ENCODE assay signal across 8 cellular contexts in genomic region chr14:71320107-71320733, GRCh38. TPM values are rescaled to one million over a fixed set of nuclear protein-coding genes. Genes with fewer than 3 reads are reported as not detected.
DNase-seq lines count a peak whose midpoint lies in the region; ATAC-seq lines count a peak whose summit lies in the region.

SIPA1L1 (plus strand) TSS chr14:71320476.

- H3K27ac ChIP-seq in CD8-positive, alpha-beta memory T cell (ENCODE audit: low read depth, low read length), result peak within 1 kb of the TSS; percentile 84

- peak; percentile 73 for ATAC-seq in GM19468 (IDR thresholded peaks at IDR 0.05; ENCODE audit: extremely low read depth, unreplicated experiment)

- peak within 1 kb of the TSS; percentile 94 to 99 (median 98) for H3K27ac Mint-ChIP-seq in CD8-positive, alpha-beta memory T cell

- H3K4me1 ChIP-seq in CD8-positive, alpha-beta memory T cell (ENCODE audit: insufficient read depth, low read length), result peaks cover 35% of the 10 kb centered on the region

- H3K4me1 Mint-ChIP-seq in CD8-positive, alpha-beta memory T cell, result peaks cover 42 to 50% (median 48%) of the 10 kb centered on the region in 3 donors

- H3K4me3 ChIP-seq in CD8-positive, alpha-beta memory T cell (ENCODE audit: low read length), result peak within 1 kb of the TSS; percentile 80

- CTCF ChIA-PET in CD8-positive, alpha-beta memory T cell (lab: Charles Lee), result interaction anchor here (1.3 kb wide), 1 partner anchor 398 kb away, joined by 3 read pairs; no protein-coding TSS in a partner anchor

- H3K9me3 Mint-ChIP-seq in CD8-positive, alpha-beta memory T cell, result peaks cover 0 to 2% (median 0%) of the 10 kb centered on the region in 5 donors

- H3K27me3 ChIP-seq in CD8-positive, alpha-beta memory T cell (ENCODE audit: insufficient read depth, low read length, poor library complexity, severe bottlenecking), result no peaks in the 10 kb centered on the region

- POLR2A ChIA-PET in CD8-positive, alpha-beta memory T cell (lab: Charles Lee), result interaction anchor here (1.7 to 1.8 kb wide), 2 partner anchors 151 to 235 kb away, joined by 7 to 10 read pairs; no protein-coding TSS in a partner anchor

- H3K36me3 Mint-ChIP-seq in CD8-positive, alpha-beta memory T cell, result peaks cover 0 to 8% (median 0%) of the 10 kb centered on the region in 3 donors

- H3K36me3 ChIP-seq in CD8-positive, alpha-beta memory T cell (ENCODE audit: insufficient read depth, low read length), result no peaks in the 10 kb centered on the region

- peak; percentile 98 to 100 (median 98) for DNase-seq in CD8-positive, alpha-beta memory T cell
- DNase-seq in HS-5 (ENCODE audit: low read depth) (peak; percentile 86), lung microvascular endothelial cell (ENCODE audit: low read depth in 2 of 2) (peak; percentile 99 to 100)
- DNase-seq in NK-92 treated with Interleukin-12 subunit alpha and Interleukin-12 subunit beta, amount 100 ng/mL, for 24 hours (lab: John Stamatoyannopoulos, UW), result peak; percentile 97
- peak; percentile 97 for DNase-seq in activated CD8-positive, alpha-beta memory T cell treated with anti-CD3 and anti-CD28 coated beads for 24 hours
- peak; percentile 97 for DNase-seq in effector CD8-positive, alpha-beta T cell (lab: John Stamatoyannopoulos, UW)
- DNase-seq in stimulated activated CD4-positive, alpha-beta T cell treated with anti-CD3 and anti-CD28 coated beads, TNF-alpha, amount 100 ng/mL, for 48 hours (ENCODE audit: low read depth in 3 of 3), result peak; percentile 96 to 98 (median 97)

- no peaks in the 10 kb centered on the region for H3K9me3 ChIP-seq in CD8-positive, alpha-beta memory T cell (ENCODE audit: low read length)

- peaks cover 0 to 6% of the 10 kb centered on the region in 2 donors for H3K27me3 Mint-ChIP-seq in CD8-positive, alpha-beta memory T cell

- peak within 1 kb of the TSS; percentile 89 to 97 (median 94) for H3K4me3 Mint-ChIP-seq in CD8-positive, alpha-beta memory T cell

RNA-seq across cellular contexts. Expression of gene SIPA1L1, which starts in this region (rescaled TPM):
- 10 to 100 TPM; 44.7 to 45.0 TPM for total RNA-seq in CD8-positive, alpha-beta memory T cell
- polyA plus RNA-seq in CD8-positive, alpha-beta memory T cell, result 30.2 TPM
- total RNA-seq in lung microvascular endothelial cell, result 5.7 and 6.0 TPM in 2 replicates

Comparison
In these comparisons a context has a peak if more than half of its experiments do, and no peak if none do; other contexts are left out.
1. Peak in every context shown above with its lines: DNase-seq, ATAC-seq, H3K4me3 ChIP-seq and H3K27ac ChIP-seq.